14 cellular contexts compared by ENCODE assay signal in genomic region chr5:147321569-147321968, GRCh38.
"Had no signal": no experiment of that assay in that cellular context is flagged by ENCODE, and none has a peak within 500 bp of the region (broad histone marks: within the 10 kb centered on the region; RNA-seq: fewer than 3 reads in every experiment).

No MANE protein-coding gene starts in this region.

- H3K4me3 ChIP-seq: coronary artery, tibial artery had no signal

- H3K27ac Mint-ChIP-seq: activated naive CD8-positive, alpha-beta T cell treated with anti-CD3 and anti-CD28 coated beads, Interleukin-2, amount 10 ng/mL, durations not matched to agents 7 days and 5 days; activated T-helper 1 cell treated with anti-CD3 and anti-CD28 coated beads, Interleukin-12 subunit alpha, Interleukin-12 subunit beta, Interleukin-2, Interleukin-4 antibody, amounts not matched to agents 30 ng/mL and 10 ng/mL and 1 ng/mL, durations not matched to agents 14 hours and 24 hours and 36 hours; brain; naive thymus-derived CD8-positive, alpha-beta T cell; stimulated activated naive B cell treated with anti-CD40 and anti-IgM and Interleukin-4, amounts not matched to agents 10 μg/mL and 1 μg/mL and 100 μg/mL, for 72 hours had no signal

- H3K36me3 Mint-ChIP-seq: activated naive CD8-positive, alpha-beta T cell treated with anti-CD3 and anti-CD28 coated beads, Interleukin-2, amount 10 ng/mL, durations not matched to agents 7 days and 5 days; brain; naive thymus-derived CD8-positive, alpha-beta T cell; stimulated activated naive B cell treated with anti-CD40 and anti-IgM and Interleukin-4, amounts not matched to agents 10 μg/mL and 1 μg/mL and 100 μg/mL, for 72 hours had no signal

- ATAC-seq: naive thymus-derived CD8-positive, alpha-beta T cell; stimulated activated naive B cell treated with anti-CD40 and anti-IgM and Interleukin-4, amounts not matched to agents 10 μg/mL and 1 μg/mL and 100 μg/mL, for 72 hours had no signal

- H3K27ac ChIP-seq: coronary artery, neutrophil, parathyroid adenoma, tibial artery had no signal

- H3K27me3 Mint-ChIP-seq: activated naive CD8-positive, alpha-beta T cell treated with anti-CD3 and anti-CD28 coated beads, Interleukin-2, amount 10 ng/mL, durations not matched to agents 7 days and 5 days; stimulated activated naive B cell treated with anti-CD40 and anti-IgM and Interleukin-4, amounts not matched to agents 10 μg/mL and 1 μg/mL and 100 μg/mL, for 72 hours had no signal

- H3K27me3 ChIP-seq: neutrophil, tibial artery had no signal

- DNase-seq: activated CD4-positive, alpha-beta T cell treated with anti-CD3 and anti-CD28 coated beads, Interleukin-2, amount 50 U/mL, for 1 hour; activated naive CD8-positive, alpha-beta T cell treated with anti-CD3 and anti-CD28 coated beads, Interleukin-2, amount 10 ng/mL, durations not matched to agents 7 days and 5 days; foreskin fibroblast; hippocampal formation; mesenchymal stem cell; naive thymus-derived CD8-positive, alpha-beta T cell; stimulated activated naive B cell treated with anti-CD40 and anti-IgM and Interleukin-4, amounts not matched to agents 10 μg/mL and 1 μg/mL and 100 μg/mL, for 72 hours; tibial artery had no signal

- H3K9me3 Mint-ChIP-seq: activated naive CD8-positive, alpha-beta T cell treated with anti-CD3 and anti-CD28 coated beads, Interleukin-2, amount 10 ng/mL, durations not matched to agents 7 days and 5 days; activated T-helper 1 cell treated with anti-CD3 and anti-CD28 coated beads, Interleukin-12 subunit alpha, Interleukin-12 subunit beta, Interleukin-2, Interleukin-4 antibody, amounts not matched to agents 30 ng/mL and 10 ng/mL and 1 ng/mL, durations not matched to agents 14 hours and 24 hours and 36 hours; brain; central memory CD8-positive, alpha-beta T cell had no signal

- H3K4me1 ChIP-seq: parathyroid adenoma, tibial artery had no signal

- H3K9me3 ChIP-seq: neutrophil, tibial artery had no signal

- H3K4me3 Mint-ChIP-seq: activated naive CD8-positive, alpha-beta T cell treated with anti-CD3 and anti-CD28 coated beads, Interleukin-2, amount 10 ng/mL, durations not matched to agents 7 days and 5 days; activated T-helper 1 cell treated with anti-CD3 and anti-CD28 coated beads, Interleukin-12 subunit alpha, Interleukin-12 subunit beta, Interleukin-2, Interleukin-4 antibody, amounts not matched to agents 30 ng/mL and 10 ng/mL and 1 ng/mL, durations not matched to agents 14 hours and 24 hours and 36 hours; brain; central memory CD8-positive, alpha-beta T cell; naive thymus-derived CD8-positive, alpha-beta T cell; stimulated activated naive B cell treated with anti-CD40 and anti-IgM and Interleukin-4, amounts not matched to agents 10 μg/mL and 1 μg/mL and 100 μg/mL, for 72 hours had no signal

- H3K36me3 ChIP-seq: neutrophil had no signal

- H3K4me1 Mint-ChIP-seq: activated naive CD8-positive, alpha-beta T cell treated with anti-CD3 and anti-CD28 coated beads, Interleukin-2, amount 10 ng/mL, durations not matched to agents 7 days and 5 days; brain; central memory CD8-positive, alpha-beta T cell; naive thymus-derived CD8-positive, alpha-beta T cell; stimulated activated naive B cell treated with anti-CD40 and anti-IgM and Interleukin-4, amounts not matched to agents 10 μg/mL and 1 μg/mL and 100 μg/mL, for 72 hours had no signal
